ENCODE assay signal across 22 cellular contexts in the genomic region with DNA sequence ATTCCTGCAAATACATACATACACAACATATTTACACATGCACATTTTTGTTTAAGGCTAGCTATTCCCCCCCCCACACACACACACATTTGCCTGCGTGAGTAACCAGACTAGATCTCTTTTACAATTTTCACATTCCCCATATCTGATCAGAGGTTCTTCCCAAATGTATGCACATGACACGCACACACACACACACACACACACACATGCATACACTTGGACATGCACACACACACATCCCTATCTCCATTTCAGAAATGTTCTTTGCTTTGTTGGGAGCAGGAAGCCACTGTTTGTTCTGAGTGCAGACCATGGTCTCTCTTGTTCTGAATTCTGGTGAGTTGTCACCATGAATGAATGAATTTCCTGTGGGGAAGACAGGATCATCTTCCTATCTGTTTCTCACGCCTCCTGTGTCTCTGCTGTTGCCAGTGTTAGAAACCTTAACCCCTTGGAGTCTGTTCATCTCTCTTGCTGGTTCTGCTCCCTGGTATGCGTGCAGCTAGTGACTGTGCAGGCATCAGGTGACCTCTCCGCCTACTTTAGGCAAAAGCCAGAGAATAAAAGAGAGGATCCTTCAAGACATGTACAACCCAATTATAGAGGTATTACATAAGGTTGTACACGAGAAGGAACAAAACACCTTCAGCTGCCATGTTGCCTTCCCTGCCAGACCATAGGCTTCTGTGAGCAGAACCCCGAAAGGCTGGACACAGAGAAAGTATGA.
"Had no signal": no experiment of that assay in that cellular context is flagged by ENCODE, and none has a peak within 500 bp of the region (broad histone marks: within the 10 kb centered on the region; RNA-seq: fewer than 3 reads in every experiment).

No MANE protein-coding gene starts in this region.

- ATAC-seq: activated CD8-positive, alpha-beta T cell treated with anti-CD3 and anti-CD28 coated beads for 36 hours; activated naive CD8-positive, alpha-beta T cell treated with anti-CD3 and anti-CD28 coated beads, Interleukin-2, amount 50 U/mL, for 24 hours; effector memory CD8-positive, alpha-beta T cell; heart right ventricle; left ventricle myocardium superior; sciatic nerve; stimulated activated memory B cell treated with anti-CD40 and anti-IgM and Interleukin-4, amounts not matched to agents 10 μg/mL and 1 μg/mL and 100 μg/mL, for 72 hours; stimulated activated naive CD8-positive, alpha-beta T cell treated with anti-CD3 and anti-CD28 coated beads, Interleukin-15, amount 100 ng/mL, for 72 hours had no signal

- H3K4me3 ChIP-seq: colonic mucosa, heart right ventricle, ovary, upper lobe of left lung had no signal

- DNase-seq: activated CD4-positive, alpha-beta T cell treated with anti-CD3 and anti-CD28 coated beads for 1 hour; activated CD4-positive, alpha-beta T cell treated with anti-CD3 and anti-CD28 coated beads, Interleukin-2, amount 50 U/mL, for 1 hour; activated CD8-positive, alpha-beta T cell treated with anti-CD3 and anti-CD28 coated beads for 36 hours; activated naive CD8-positive, alpha-beta T cell treated with anti-CD3 and anti-CD28 coated beads, Interleukin-2, amount 50 U/mL, for 24 hours; activated T-cell treated with anti-CD3 and anti-CD28 coated beads, Interleukin-2, amount 50 U/mL, for 48 hours; amygdala; colonic mucosa; effector memory CD8-positive, alpha-beta T cell; heart right ventricle; left ventricle myocardium superior; ovary; retina; small intestine; stimulated activated CD4-positive, alpha-beta T cell treated with anti-CD3 and anti-CD28 coated beads, Interleukin-1b, Interleukin-23, amount 100 ng/mL, for 48 hours; stimulated activated CD4-positive, alpha-beta T cell treated with anti-CD3 and anti-CD28 coated beads, Interleukin-4, amount 100 ng/mL, for 4 hours; stimulated activated CD8-positive, alpha-beta memory T cell treated with anti-CD3 and anti-CD28 coated beads, Interleukin-4, amount 100 ng/mL, for 48 hours; stimulated activated naive CD8-positive, alpha-beta T cell treated with anti-CD3 and anti-CD28 coated beads, Interleukin-15, amount 100 ng/mL, for 72 hours; substantia nigra; T-helper 2 cell; upper lobe of left lung had no signal
